ENCODE assay signal across 8 cellular contexts in genomic region chr6:8131265-8131897, GRCh38. TPM values are rescaled to one million over a fixed set of nuclear protein-coding genes. Genes with fewer than 3 reads are reported as not detected.
DNase-seq lines count a peak whose midpoint lies in the region; ATAC-seq and TF ChIP-seq lines count a peak whose summit lies in the region.

No MANE protein-coding gene starts in this region.

- H3K9me3 ChIP-seq in osteoblast (ENCODE audit: low read depth, low read length) = no peaks in the 10 kb centered on the region

- H4K20me1 ChIP-seq in osteoblast (ENCODE audit: insufficient read depth, low read length) = no peaks in the 10 kb centered on the region

- H3K4me2 ChIP-seq in osteoblast (ENCODE audit: insufficient read depth, low read length) = peak overlapping the region; percentile 41

- H3K27me3 ChIP-seq in osteoblast (ENCODE audit: insufficient read depth, low read length) = peaks cover 2% of the 10 kb centered on the region

- DNase-seq in AML-193 (lab: John Stamatoyannopoulos, UW) (peak; percentile 74 to 75), NCI-H526 treated with DMSO at 0.1 percent for 48 hours (lab: John Stamatoyannopoulos, UW) (peak; percentile 41), fibroblast of the aortic adventitia (ENCODE audit: low read depth) (peak; percentile 80), osteoblast (ENCODE audit: insufficient read length, low spot score, missing footprints) (peak; percentile 64)
- peak; percentile 5 for DNase-seq in activated CD8-positive, alpha-beta memory T cell treated with anti-CD3 and anti-CD28 coated beads, Interleukin-2, amount 50 U/mL, for 1 hour (ENCODE audit: extremely low read depth)

- no peak overlapping the region for H3K27ac ChIP-seq in osteoblast (ENCODE audit: low read depth, low read length)

- peak; percentile 66 for TF ChIP-seq CTCF in fibroblast of the aortic adventitia (IDR thresholded peaks at IDR 0.05; ENCODE audit: insufficient read depth, low read length)
- TF ChIP-seq CTCF in osteoblast (IDR thresholded peaks at IDR 0.05; ENCODE audit: extremely low read depth, low read depth, low read length) = peak; percentile 79

- no peak overlapping the region for H2AFZ ChIP-seq in osteoblast (ENCODE audit: low read length)

- no peaks in the 10 kb centered on the region for H3K79me2 ChIP-seq in osteoblast (ENCODE audit: insufficient read depth, low read length)

- ATAC-seq in GM18520 (IDR thresholded peaks at IDR 0.05; ENCODE audit: unreplicated experiment) (peak; percentile 48), HG03439 (IDR thresholded peaks at IDR 0.05; ENCODE audit: unreplicated experiment) (peak; percentile 61), GM18858 (IDR thresholded peaks at IDR 0.05; ENCODE audit: unreplicated experiment) (no peak)

- H3K4me3 ChIP-seq in fibroblast of the aortic adventitia (ENCODE audit: low read depth, low read length) (no peak overlapping the region), osteoblast (ENCODE audit: insufficient read depth, low read length) (no peak overlapping the region)

- no peaks in the 10 kb centered on the region for H3K36me3 ChIP-seq in osteoblast (ENCODE audit: insufficient read depth, low read length)

- peaks cover 13% of the 10 kb centered on the region for H3K4me1 ChIP-seq in osteoblast (ENCODE audit: insufficient read depth, low read length)

RNA-seq across cellular contexts. Expression of gene EEF1E1, which starts 29.0 kb away (rescaled TPM):
- total RNA-seq in fibroblast of the aortic adventitia (ENCODE audit: low replicate concordance) (10.1 and 66.1 TPM in 2 replicates), osteoblast (25.3 TPM in 2 replicates)

Comparison
In these comparisons a context has a peak if more than half of its experiments do, and no peak if none do; other contexts are left out.
1. DNase-seq: peak in every context shown above with its lines; median percentile 80 in fibroblast of the aortic adventitia; 74 in AML-193; 64 in osteoblast; 41 in NCI-H526 treated with DMSO at 0.1 percent for 48 hours; 5 in activated CD8-positive, alpha-beta memory T cell treated with anti-CD3 and anti-CD28 coated beads, Interleukin-2, amount 50 U/mL, for 1 hour.